In genomic region chr5:37454402-37455055, GRCh38 we compare ENCODE assay signal across 7 cellular contexts.
DNase-seq lines count a peak whose midpoint lies in the region; ATAC-seq, FAIRE-seq and TF ChIP-seq lines count a peak whose summit lies in the region.
"Not testable (repeated sequence)": the region's sequence is repeated elsewhere in the genome, so short reads cannot be mapped to it uniquely, and the experiment has no call there.

No MANE protein-coding gene starts in this region.

- H3K4me1 ChIP-seq in astrocyte (ENCODE audit: insufficient read depth, low read length); keratinocyte (ENCODE audit: control insufficient read depth, extremely low read depth, insufficient read depth, low read length): not testable (repeated sequence)

- CTCF ChIA-PET in activated CD8-positive, alpha-beta T cell treated with anti-CD3 and anti-CD28 coated beads for 36 hours (lab: Charles Lee), result not testable (repeated sequence)

- H3K9ac ChIP-seq in astrocyte (ENCODE audit: low read length); keratinocyte (ENCODE audit: control insufficient read depth, extremely low read depth, insufficient read depth, low read length): not testable (repeated sequence)

- H3K9me3 Mint-ChIP-seq in HFFc6; activated CD8-positive, alpha-beta T cell treated with anti-CD3 and anti-CD28 coated beads for 36 hours; astrocyte (ENCODE audit: unreplicated experiment): not testable (repeated sequence)

- dilution Hi-C loops in keratinocyte (cut with MboI; ENCODE audit: extremely low pct_ligation_motif_present, low sequenced_read_pairs), result not testable (repeated sequence)

- peak overlapping the region; percentile 42; the same call in 1 of the 2 replicates for H3K27ac Mint-ChIP-seq in HFFc6
- not testable (repeated sequence) for H3K27ac Mint-ChIP-seq in activated CD8-positive, alpha-beta T cell treated with anti-CD3 and anti-CD28 coated beads for 36 hours; astrocyte (ENCODE audit: unreplicated experiment)

- not testable (repeated sequence) for H3K27ac ChIP-seq in astrocyte (ENCODE audit: low read depth, low read length); keratinocyte (ENCODE audit: control insufficient read depth, insufficient read depth, low read length)
- peak overlapping the region; percentile 50 for H3K27ac ChIP-seq in epithelial cell of prostate

- not testable (repeated sequence) for H3K9me1 ChIP-seq in keratinocyte (ENCODE audit: control insufficient read depth, extremely low read depth, insufficient read depth, low read length)

- not testable (repeated sequence) for H4K20me1 ChIP-seq in astrocyte (ENCODE audit: insufficient read depth, low read length); keratinocyte (ENCODE audit: control insufficient read depth, extremely low read depth, insufficient read depth, low read length)

- FAIRE-seq in D721Med (lab: Jason Lieb, UNC) (peak; percentile 68), RCC 7860 (lab: Jason Lieb, UNC) (peak; percentile 84), keratinocyte (lab: Jason Lieb, UNC) (peak; percentile 80)
- FAIRE-seq in astrocyte (lab: Jason Lieb, UNC), result not testable (repeated sequence)

- POLR2A ChIA-PET in activated CD8-positive, alpha-beta T cell treated with anti-CD3 and anti-CD28 coated beads for 36 hours (lab: Charles Lee), result not testable (repeated sequence)

- H3K36me3 Mint-ChIP-seq in HFFc6 (ENCODE audit: low read depth), result peaks cover 24% of the 10 kb centered on the region
- peaks cover 34% of the 10 kb centered on the region for H3K36me3 Mint-ChIP-seq in activated CD8-positive, alpha-beta T cell treated with anti-CD3 and anti-CD28 coated beads for 36 hours (ENCODE audit: low read depth)
- peaks cover 19% of the 10 kb centered on the region for H3K36me3 Mint-ChIP-seq in astrocyte (ENCODE audit: low read depth, unreplicated experiment)

- H3K9me3 ChIP-seq in astrocyte (ENCODE audit: insufficient read depth, low read depth, low read length); keratinocyte (ENCODE audit: control insufficient read depth, low read depth, low read length): not testable (repeated sequence)

- H3K4me3 Mint-ChIP-seq in HFFc6; activated CD8-positive, alpha-beta T cell treated with anti-CD3 and anti-CD28 coated beads for 36 hours; astrocyte (ENCODE audit: unreplicated experiment): not testable (repeated sequence)

- H3K27me3 Mint-ChIP-seq in HFFc6 (ENCODE audit: insufficient read depth); activated CD8-positive, alpha-beta T cell treated with anti-CD3 and anti-CD28 coated beads for 36 hours; astrocyte (ENCODE audit: low read depth, unreplicated experiment): not testable (repeated sequence)

- peaks cover 16% of the 10 kb centered on the region for H3K4me1 Mint-ChIP-seq in HFFc6 (ENCODE audit: low read depth)
- not testable (repeated sequence) for H3K4me1 Mint-ChIP-seq in activated CD8-positive, alpha-beta T cell treated with anti-CD3 and anti-CD28 coated beads for 36 hours (ENCODE audit: low read depth); astrocyte (ENCODE audit: low read depth, unreplicated experiment)

- not testable (repeated sequence) for TF ChIP-seq CTCF in D721Med (IDR thresholded peaks at IDR 0.05; ENCODE audit: insufficient read depth, missing control alignments); HFFc6 (IDR thresholded peaks at IDR 0.05); activated CD8-positive, alpha-beta T cell treated with anti-CD3 and anti-CD28 coated beads for 36 hours (IDR thresholded peaks at IDR 0.05); astrocyte (IDR thresholded peaks at IDR 0.05; ENCODE audit: insufficient read depth, low read depth, low read length); keratinocyte (optimal IDR thresholded peaks at IDR 0.05 in 1 of 3, IDR thresholded peaks at IDR 0.05 in 1 of 3, conservative IDR thresholded peaks at IDR 0.05 in 1 of 3; ENCODE audit: extremely low read depth in 1 of 3, insufficient read depth in 2 of 3, low read length in 3 of 3)

- DNase-seq in D721Med (ENCODE audit: insufficient read length, low spot score); activated CD8-positive, alpha-beta T cell treated with anti-CD3 and anti-CD28 coated beads for 36 hours; epithelial cell of prostate (ENCODE audit: low read depth, low spot score); keratinocyte (ENCODE audit: low read depth, low spot score): not testable (repeated sequence)
- DNase-seq in HFFc6 (peak; percentile 49), RCC 7860 (ENCODE audit: low spot score) (peak; percentile 25), astrocyte (ENCODE audit: low read depth) (peak; percentile 36)

- peak; percentile 42 for ATAC-seq in activated CD8-positive, alpha-beta T cell treated with anti-CD3 and anti-CD28 coated beads for 36 hours

- not testable (repeated sequence) for H3K4me3 ChIP-seq in astrocyte (ENCODE audit: insufficient read depth, low read depth, low read length); keratinocyte (ENCODE audit: control insufficient read depth in 2 of 3, extremely low read depth in 1 of 3, insufficient read depth in 2 of 3, low read depth in 1 of 3, low read length in 3 of 3)

- H3K36me3 ChIP-seq in astrocyte (ENCODE audit: insufficient read depth, low read length); keratinocyte (ENCODE audit: control insufficient read depth in 2 of 2, extremely low read depth in 1 of 2, insufficient read depth in 2 of 2, low read length in 2 of 2): not testable (repeated sequence)

- not testable (repeated sequence) for H3K79me2 ChIP-seq in astrocyte (ENCODE audit: insufficient read depth, low read length); keratinocyte (ENCODE audit: control insufficient read depth, insufficient read depth, low read length)

- intact Hi-C loops in activated CD8-positive, alpha-beta T cell treated with anti-CD3 and anti-CD28 coated beads for 36 hours (cut with micrococcal nuclease), result not testable (repeated sequence)

- H3K27me3 ChIP-seq in astrocyte (ENCODE audit: insufficient read depth, low read length); keratinocyte (ENCODE audit: control insufficient read depth, extremely low read depth, insufficient read depth, low read length): not testable (repeated sequence)

- not testable (repeated sequence) for H3K4me2 ChIP-seq in astrocyte (ENCODE audit: low read length)
- H3K4me2 ChIP-seq in keratinocyte (ENCODE audit: control insufficient read depth, extremely low read depth, insufficient read depth, low read depth, low read length), result peak overlapping the region; percentile 16

- H2AFZ ChIP-seq in astrocyte (ENCODE audit: low read depth, low read length); keratinocyte (ENCODE audit: control insufficient read depth, low read length): not testable (repeated sequence)
